8 cellular contexts compared by ENCODE assay signal in genomic region chr14:23954279-23954614, GRCh38. TPM values are rescaled to one million over a fixed set of nuclear protein-coding genes. Genes with fewer than 3 reads are reported as not detected.
DNase-seq lines count a peak whose midpoint lies in the region; TF ChIP-seq lines count a peak whose summit lies in the region.
"Not testable (repeated sequence)": the region's sequence is repeated elsewhere in the genome, so short reads cannot be mapped to it uniquely, and the experiment has no call there.

No MANE protein-coding gene starts in this region.

- not testable (repeated sequence) for TF ChIP-seq EP300 in Ishikawa (IDR thresholded peaks at IDR 0.05; ENCODE audit: borderline replicate concordance)

- H3K14ac ChIP-seq in H9 (ENCODE audit: insufficient read depth, low read length), result not testable (repeated sequence)

- H2AFZ ChIP-seq in H9 (ENCODE audit: low read length), result not testable (repeated sequence)
- H2AFZ ChIP-seq in neuron (ENCODE audit: low read depth, low read length), result peak overlapping the region; percentile 98

- H3K4me2 ChIP-seq in H9 (ENCODE audit: insufficient read depth, insufficient read length, low read length), result peak overlapping the region; percentile 26

- H2BK5ac ChIP-seq in H9 (ENCODE audit: insufficient read length, low read length), result not testable (repeated sequence)

- not testable (repeated sequence) for H2BK120ac ChIP-seq in H9 (ENCODE audit: low read depth, low read length, poor library complexity, severe bottlenecking)

- not testable (repeated sequence) for H4K20me1 ChIP-seq in H9 (ENCODE audit: control insufficient read depth, insufficient read depth, insufficient read length)

- no CpG with 5 or more reads among the region's 6 CpGs for WGBS in H9 (ENCODE audit: extremely low coverage, insufficient read length, low lambda C conversion rate)

- H3K36me3 Mint-ChIP-seq in H9 (ENCODE audit: insufficient read depth in 1 of 3, low read depth in 3 of 3); activated CD4-positive, alpha-beta memory T cell treated with anti-CD3 and anti-CD28 coated beads for 36 hours: not testable (repeated sequence)

- DNase-seq in H9; activated CD4-positive, alpha-beta memory T cell treated with anti-CD3 and anti-CD28 coated beads for 36 hours; tibial artery: not testable (repeated sequence)

- TF ChIP-seq RAD21 in Ishikawa (IDR thresholded peaks at IDR 0.05; ENCODE audit: low read depth), result not testable (repeated sequence)

- POLR2A ChIA-PET in activated CD4-positive, alpha-beta memory T cell treated with anti-CD3 and anti-CD28 coated beads for 36 hours (lab: Charles Lee), result interaction anchor here (0.5 kb wide), 1 partner anchor 163 kb away, joined by 3 read pairs; no protein-coding TSS in a partner anchor

- not testable (repeated sequence) for H3T11ph ChIP-seq in H9 (ENCODE audit: low read length)

- CTCF ChIA-PET in activated CD4-positive, alpha-beta memory T cell treated with anti-CD3 and anti-CD28 coated beads for 36 hours (lab: Charles Lee), result interaction anchor here (0.8 to 4.2 kb wide), 4 partner anchors 322 to 402 kb away, joined by 3 to 23 read pairs (median 3); partner anchors contain the start of gene ZFHX2

- not testable (repeated sequence) for H3K18ac ChIP-seq in H9 (ENCODE audit: insufficient read length, low read depth, low read length)

- not testable (repeated sequence) for H2BK15ac ChIP-seq in H9 (ENCODE audit: low read depth, low read length)

- not testable (repeated sequence) for H3K27ac ChIP-seq in H9 (ENCODE audit: insufficient read length, low read depth, low read length)
- peak overlapping the region; percentile 87 for H3K27ac ChIP-seq in cingulate gyrus (ENCODE audit: low read depth, low read length)
- H3K27ac ChIP-seq in tibial artery, result peak overlapping the region; percentile 76 to 85

- H3K27me3 Mint-ChIP-seq in H9 (ENCODE audit: low read depth); activated CD4-positive, alpha-beta memory T cell treated with anti-CD3 and anti-CD28 coated beads for 36 hours: not testable (repeated sequence)

- not testable (repeated sequence) for H3K79me2 ChIP-seq in H9 (ENCODE audit: insufficient read depth, low read length)

- H3K9me3 ChIP-seq in ES-I3 (ENCODE audit: control insufficient read depth, insufficient read depth, low read length); H9 (ENCODE audit: control insufficient read depth, low read depth, low read length); iPS-15b (ENCODE audit: control insufficient read depth, insufficient read depth, low read length); neuron (ENCODE audit: low read length); tibial artery: not testable (repeated sequence)

- not testable (repeated sequence) for H3K23me2 ChIP-seq in H9 (ENCODE audit: insufficient read length, low read depth, low read length, poor library complexity, severe bottlenecking)

- H2BK12ac ChIP-seq in H9 (ENCODE audit: insufficient read length, low read depth, low read length), result not testable (repeated sequence)

- H4K5ac ChIP-seq in H9 (ENCODE audit: insufficient read length, low read depth, low read length), result not testable (repeated sequence)

- H3K23ac ChIP-seq in H9 (ENCODE audit: insufficient read length, low read depth, low read length), result not testable (repeated sequence)

- H3K9me3 Mint-ChIP-seq in H9; activated CD4-positive, alpha-beta memory T cell treated with anti-CD3 and anti-CD28 coated beads for 36 hours: not testable (repeated sequence)

- H3K4me3 ChIP-seq in iPS-15b (ENCODE audit: low read depth, low read length) (peak overlapping the region; percentile 98), neuron (ENCODE audit: low read length) (peak overlapping the region; percentile 95), tibial artery (peak overlapping the region; percentile 62 to 66)

- H3K79me1 ChIP-seq in H9 (ENCODE audit: insufficient read depth, low read depth, low read length, poor library complexity, severe bottlenecking), result not testable (repeated sequence)

- H4K91ac ChIP-seq in H9 (ENCODE audit: insufficient read length, low read depth, low read length), result not testable (repeated sequence)

- H3K4me3 Mint-ChIP-seq in H9, result peak overlapping the region; percentile 98 to 99
- H3K4me3 Mint-ChIP-seq in activated CD4-positive, alpha-beta memory T cell treated with anti-CD3 and anti-CD28 coated beads for 36 hours, result peak overlapping the region; percentile 100

- peak overlapping the region; percentile 68; the same call in 1 of the 2 replicates for H3K9ac ChIP-seq in ES-I3 (ENCODE audit: low read depth, low read length)
- H3K9ac ChIP-seq in H9 (ENCODE audit: extremely low read depth, insufficient read length, low read length); iPS-15b (ENCODE audit: low read depth, low read length): not testable (repeated sequence)

- H3K4ac ChIP-seq in H9 (ENCODE audit: low read depth, low read length), result not testable (repeated sequence)

- H4K8ac ChIP-seq in H9 (replicated peaks; ENCODE audit: insufficient read length, low read depth, low read length), result not testable (repeated sequence)

- H3K56ac ChIP-seq in H9 (ENCODE audit: insufficient read length, low read depth, low read length), result not testable (repeated sequence)

- intact Hi-C loops in activated CD4-positive, alpha-beta memory T cell treated with anti-CD3 and anti-CD28 coated beads for 36 hours (cut with micrococcal nuclease), result loop anchor here (1.0 kb wide), 2 partner anchors 227 to 322 kb away; no protein-coding TSS in a partner anchor
- intact Hi-C loops in tibial artery (cut with DNase I; ENCODE audit: low total_unique reads), result not testable (repeated sequence)

- not testable (repeated sequence) for H2BK20ac ChIP-seq in H9 (ENCODE audit: low read depth, low read length, poor library complexity, severe bottlenecking)

- not testable (repeated sequence) for H2AK5ac ChIP-seq in H9 (ENCODE audit: insufficient read length, low read length)

- H3K4me1 ChIP-seq in ES-I3 (ENCODE audit: insufficient read depth, low read length); H9 (ENCODE audit: insufficient read depth, low read length); iPS-15b (ENCODE audit: control insufficient read depth, insufficient read depth, low read length); neuron (ENCODE audit: insufficient read depth, low read length): not testable (repeated sequence)
- peaks cover 0 to 31% (median 18%) of the 10 kb centered on the region in 4 donors for H3K4me1 ChIP-seq in tibial artery

- H3K4me1 Mint-ChIP-seq in H9, result peaks cover 23 to 25% of the 10 kb centered on the region in 2 experiments
- peaks cover 27% of the 10 kb centered on the region for H3K4me1 Mint-ChIP-seq in activated CD4-positive, alpha-beta memory T cell treated with anti-CD3 and anti-CD28 coated beads for 36 hours (ENCODE audit: low read depth)

- TF ChIP-seq CTCF in H9 (conservative IDR thresholded peaks at IDR 0.05); tibial artery (IDR thresholded peaks at IDR 0.05): not testable (repeated sequence)

- H3K36me3 ChIP-seq in ES-I3 (ENCODE audit: insufficient read depth, low read length); iPS-15b (ENCODE audit: control insufficient read depth, insufficient read depth, low read length); neuron (ENCODE audit: insufficient read depth, low read length); tibial artery: not testable (repeated sequence)

- not testable (repeated sequence) for H3K27me3 ChIP-seq in H9 (ENCODE audit: insufficient read depth, low read length); iPS-15b (ENCODE audit: control insufficient read depth, insufficient read depth, low read length); neuron (ENCODE audit: insufficient read depth, low read length); tibial artery

- peak overlapping the region in 2 of 3 experiments; percentile 97 to 98; a peak in 4 of 7 replicates for H3K27ac Mint-ChIP-seq in H9
- peak overlapping the region; percentile 88 for H3K27ac Mint-ChIP-seq in activated CD4-positive, alpha-beta memory T cell treated with anti-CD3 and anti-CD28 coated beads for 36 hours

TF ChIP-seq in Ishikawa, 13 proteins besides CTCF, POLR2A, EP300 and RAD21:
- TF ChIP-seq ZBTB7A (IDR thresholded peaks at IDR 0.05; ENCODE audit: low read depth), result 0 out of 2 replicates have a peak, but pooled peaks have one; percentile 10

RNA-seq across cellular contexts. Expression of gene DHRS4, which starts 0.7 kb away (rescaled TPM):
- 11.2 and 12.7 TPM in 2 replicates for total RNA-seq in H9 (2021)
- 10 to 100 TPM; 25.7 to 27.0 TPM for total RNA-seq in activated CD4-positive, alpha-beta memory T cell treated with anti-CD3 and anti-CD28 coated beads for 36 hours

RNA-seq across cellular contexts. Expression of gene DHRS4L2, which starts 34.5 kb away (rescaled TPM):
- total RNA-seq in H9 (2021), result 9.7 and 10.2 TPM in 2 replicates
- 10 to 100 TPM; 27.6 to 29.6 TPM for total RNA-seq in activated CD4-positive, alpha-beta memory T cell treated with anti-CD3 and anti-CD28 coated beads for 36 hours
